In the genomic region with DNA sequence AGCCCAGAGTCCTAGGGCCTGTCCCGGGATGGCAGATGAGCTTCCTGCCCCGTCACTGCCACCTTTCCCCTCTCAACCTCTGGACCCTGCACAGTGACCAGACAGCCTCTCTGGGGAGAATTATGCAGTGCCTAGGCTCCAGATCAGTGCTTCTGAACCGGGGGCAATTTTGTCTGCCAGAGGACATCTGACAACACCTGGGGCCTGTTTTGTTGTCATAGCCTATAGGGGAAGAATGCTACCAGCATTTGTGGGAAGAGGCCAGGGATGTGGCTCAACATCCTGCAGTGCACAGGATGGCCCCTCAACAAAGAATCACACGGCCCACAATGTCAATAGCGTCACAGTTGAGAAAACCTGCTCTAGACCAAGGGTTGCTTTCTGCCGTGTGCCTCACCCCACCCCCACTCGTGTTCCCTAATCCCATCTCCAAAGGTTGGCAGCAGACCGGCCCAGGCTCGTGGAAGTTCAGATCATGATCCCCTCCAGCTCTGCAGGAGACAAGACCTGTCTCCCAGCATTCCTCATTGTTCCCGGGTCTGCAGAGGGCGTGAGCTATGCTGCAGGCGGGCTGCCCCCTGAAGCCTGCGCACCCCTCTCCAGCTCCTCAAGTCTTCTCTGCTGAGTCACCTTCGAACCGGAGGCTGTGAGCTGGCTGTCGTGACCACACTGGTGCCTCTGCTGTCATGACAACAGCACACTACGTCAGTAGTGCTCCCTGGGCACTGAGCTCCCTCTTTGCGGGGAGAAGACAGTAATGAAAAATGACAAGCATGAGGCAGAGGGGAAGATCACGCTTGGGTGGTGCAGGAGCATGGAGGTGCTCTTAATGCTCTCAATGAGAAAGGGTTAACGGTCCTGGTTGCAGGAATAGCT, we compare ENCODE assay signal across 1 cellular context.
TF ChIP-seq lines count a peak whose summit lies in the region.

No MANE protein-coding gene starts in this region.

TF ChIP-seq in HEK293, 187 proteins besides CTCF, POLR2A, EP300 and RAD21 (continued from another document and continues in another):
- TF ChIP-seq, protein P1, sequence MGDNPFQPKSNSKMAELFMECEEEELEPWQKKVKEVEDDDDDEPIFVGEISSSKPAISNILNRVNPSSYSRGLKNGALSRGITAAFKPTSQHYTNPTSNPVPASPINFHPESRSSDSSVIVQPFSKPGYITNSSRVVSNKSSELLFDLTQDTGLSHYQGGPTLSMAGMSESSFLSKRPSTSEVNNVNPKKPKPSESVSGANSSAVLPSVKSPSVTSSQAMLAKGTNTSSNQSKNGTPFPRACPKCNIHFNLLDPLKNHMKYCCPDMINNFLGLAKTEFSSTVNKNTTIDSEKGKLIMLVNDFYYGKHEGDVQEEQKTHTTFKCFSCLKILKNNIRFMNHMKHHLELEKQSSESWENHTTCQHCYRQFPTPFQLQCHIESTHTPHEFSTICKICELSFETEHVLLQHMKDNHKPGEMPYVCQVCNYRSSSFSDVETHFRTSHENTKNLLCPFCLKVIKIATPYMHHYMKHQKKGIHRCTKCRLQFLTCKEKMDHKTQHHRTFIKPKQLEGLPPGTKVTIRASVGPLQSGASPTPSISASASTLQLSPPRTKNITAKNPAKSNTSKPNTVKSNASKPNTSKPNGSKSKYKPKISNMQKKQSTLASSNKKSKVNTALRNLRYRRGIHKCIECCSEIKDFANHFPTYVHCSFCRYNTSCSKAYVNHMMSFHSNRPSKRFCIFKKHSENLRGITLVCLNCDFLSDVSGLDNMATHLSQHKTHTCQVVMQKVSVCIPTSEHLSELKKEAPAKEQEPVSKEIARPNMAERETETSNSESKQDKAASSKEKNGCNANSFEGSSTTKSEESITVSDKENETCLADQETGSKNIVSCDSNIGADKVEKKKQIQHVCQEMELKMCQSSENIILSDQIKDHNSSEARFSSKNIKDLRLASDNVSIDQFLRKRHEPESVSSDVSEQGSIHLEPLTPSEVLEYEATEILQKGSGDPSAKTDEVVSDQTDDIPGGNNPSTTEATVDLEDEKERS (tag by site-specific recombination; IDR thresholded peaks at IDR 0.05): no peak
- TF ChIP-seq ZNF132 (tag by site-specific recombination; IDR thresholded peaks at IDR 0.05; ENCODE audit: borderline replicate concordance) (no peak), ZNF830 (tag by site-specific recombination; IDR thresholded peaks at IDR 0.05; ENCODE audit: low read depth) (no peak), ZNF747 (tag by site-specific recombination; IDR thresholded peaks at IDR 0.05) (no peak), YY1 (tag by site-specific recombination; IDR thresholded peaks at IDR 0.05) (no peak), ZNF354C (tag by site-specific recombination; IDR thresholded peaks at IDR 0.05; ENCODE audit: borderline replicate concordance, low read depth) (no peak), KLF16 (tag by site-specific recombination; IDR thresholded peaks at IDR 0.05) (no peak), ZNF121 (tag by site-specific recombination; IDR thresholded peaks at IDR 0.05) (no peak), ZNF341 (tag by site-specific recombination; IDR thresholded peaks at IDR 0.05; ENCODE audit: low read depth) (no peak), ZNF624 (tag by site-specific recombination; IDR thresholded peaks at IDR 0.05) (no peak), KLF7 (tag by site-specific recombination; IDR thresholded peaks at IDR 0.05; ENCODE audit: borderline replicate concordance) (no peak), MZF1 (tag by site-specific recombination; IDR thresholded peaks at IDR 0.05; ENCODE audit: borderline replicate concordance) (peak; percentile 67; the same call in 1 of the 2 replicates), ZNF391 (tag by site-specific recombination; IDR thresholded peaks at IDR 0.05; ENCODE audit: borderline replicate concordance, low read depth) (no peak), ZNF140 (tag by site-specific recombination; IDR thresholded peaks at IDR 0.05) (no peak)
- TF ChIP-seq, protein P2, sequence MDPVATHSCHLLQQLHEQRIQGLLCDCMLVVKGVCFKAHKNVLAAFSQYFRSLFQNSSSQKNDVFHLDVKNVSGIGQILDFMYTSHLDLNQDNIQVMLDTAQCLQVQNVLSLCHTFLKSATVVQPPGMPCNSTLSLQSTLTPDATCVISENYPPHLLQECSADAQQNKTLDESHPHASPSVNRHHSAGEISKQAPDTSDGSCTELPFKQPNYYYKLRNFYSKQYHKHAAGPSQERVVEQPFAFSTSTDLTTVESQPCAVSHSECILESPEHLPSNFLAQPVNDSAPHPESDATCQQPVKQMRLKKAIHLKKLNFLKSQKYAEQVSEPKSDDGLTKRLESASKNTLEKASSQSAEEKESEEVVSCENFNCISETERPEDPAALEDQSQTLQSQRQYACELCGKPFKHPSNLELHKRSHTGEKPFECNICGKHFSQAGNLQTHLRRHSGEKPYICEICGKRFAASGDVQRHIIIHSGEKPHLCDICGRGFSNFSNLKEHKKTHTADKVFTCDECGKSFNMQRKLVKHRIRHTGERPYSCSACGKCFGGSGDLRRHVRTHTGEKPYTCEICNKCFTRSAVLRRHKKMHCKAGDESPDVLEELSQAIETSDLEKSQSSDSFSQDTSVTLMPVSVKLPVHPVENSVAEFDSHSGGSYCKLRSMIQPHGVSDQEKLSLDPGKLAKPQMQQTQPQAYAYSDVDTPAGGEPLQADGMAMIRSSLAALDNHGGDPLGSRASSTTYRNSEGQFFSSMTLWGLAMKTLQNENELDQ (tag by site-specific recombination; IDR thresholded peaks at IDR 0.05; ENCODE audit: low read depth): no peak
- TF ChIP-seq, protein P3, sequence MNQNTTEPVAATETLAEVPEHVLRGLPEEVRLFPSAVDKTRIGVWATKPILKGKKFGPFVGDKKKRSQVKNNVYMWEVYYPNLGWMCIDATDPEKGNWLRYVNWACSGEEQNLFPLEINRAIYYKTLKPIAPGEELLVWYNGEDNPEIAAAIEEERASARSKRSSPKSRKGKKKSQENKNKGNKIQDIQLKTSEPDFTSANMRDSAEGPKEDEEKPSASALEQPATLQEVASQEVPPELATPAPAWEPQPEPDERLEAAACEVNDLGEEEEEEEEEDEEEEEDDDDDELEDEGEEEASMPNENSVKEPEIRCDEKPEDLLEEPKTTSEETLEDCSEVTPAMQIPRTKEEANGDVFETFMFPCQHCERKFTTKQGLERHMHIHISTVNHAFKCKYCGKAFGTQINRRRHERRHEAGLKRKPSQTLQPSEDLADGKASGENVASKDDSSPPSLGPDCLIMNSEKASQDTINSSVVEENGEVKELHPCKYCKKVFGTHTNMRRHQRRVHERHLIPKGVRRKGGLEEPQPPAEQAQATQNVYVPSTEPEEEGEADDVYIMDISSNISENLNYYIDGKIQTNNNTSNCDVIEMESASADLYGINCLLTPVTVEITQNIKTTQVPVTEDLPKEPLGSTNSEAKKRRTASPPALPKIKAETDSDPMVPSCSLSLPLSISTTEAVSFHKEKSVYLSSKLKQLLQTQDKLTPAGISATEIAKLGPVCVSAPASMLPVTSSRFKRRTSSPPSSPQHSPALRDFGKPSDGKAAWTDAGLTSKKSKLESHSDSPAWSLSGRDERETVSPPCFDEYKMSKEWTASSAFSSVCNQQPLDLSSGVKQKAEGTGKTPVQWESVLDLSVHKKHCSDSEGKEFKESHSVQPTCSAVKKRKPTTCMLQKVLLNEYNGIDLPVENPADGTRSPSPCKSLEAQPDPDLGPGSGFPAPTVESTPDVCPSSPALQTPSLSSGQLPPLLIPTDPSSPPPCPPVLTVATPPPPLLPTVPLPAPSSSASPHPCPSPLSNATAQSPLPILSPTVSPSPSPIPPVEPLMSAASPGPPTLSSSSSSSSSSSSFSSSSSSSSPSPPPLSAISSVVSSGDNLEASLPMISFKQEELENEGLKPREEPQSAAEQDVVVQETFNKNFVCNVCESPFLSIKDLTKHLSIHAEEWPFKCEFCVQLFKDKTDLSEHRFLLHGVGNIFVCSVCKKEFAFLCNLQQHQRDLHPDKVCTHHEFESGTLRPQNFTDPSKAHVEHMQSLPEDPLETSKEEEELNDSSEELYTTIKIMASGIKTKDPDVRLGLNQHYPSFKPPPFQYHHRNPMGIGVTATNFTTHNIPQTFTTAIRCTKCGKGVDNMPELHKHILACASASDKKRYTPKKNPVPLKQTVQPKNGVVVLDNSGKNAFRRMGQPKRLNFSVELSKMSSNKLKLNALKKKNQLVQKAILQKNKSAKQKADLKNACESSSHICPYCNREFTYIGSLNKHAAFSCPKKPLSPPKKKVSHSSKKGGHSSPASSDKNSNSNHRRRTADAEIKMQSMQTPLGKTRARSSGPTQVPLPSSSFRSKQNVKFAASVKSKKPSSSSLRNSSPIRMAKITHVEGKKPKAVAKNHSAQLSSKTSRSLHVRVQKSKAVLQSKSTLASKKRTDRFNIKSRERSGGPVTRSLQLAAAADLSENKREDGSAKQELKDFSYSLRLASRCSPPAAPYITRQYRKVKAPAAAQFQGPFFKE (tag by site-specific recombination; IDR thresholded peaks at IDR 0.05; ENCODE audit: borderline replicate concordance): no peak
- TF ChIP-seq, protein P4, sequence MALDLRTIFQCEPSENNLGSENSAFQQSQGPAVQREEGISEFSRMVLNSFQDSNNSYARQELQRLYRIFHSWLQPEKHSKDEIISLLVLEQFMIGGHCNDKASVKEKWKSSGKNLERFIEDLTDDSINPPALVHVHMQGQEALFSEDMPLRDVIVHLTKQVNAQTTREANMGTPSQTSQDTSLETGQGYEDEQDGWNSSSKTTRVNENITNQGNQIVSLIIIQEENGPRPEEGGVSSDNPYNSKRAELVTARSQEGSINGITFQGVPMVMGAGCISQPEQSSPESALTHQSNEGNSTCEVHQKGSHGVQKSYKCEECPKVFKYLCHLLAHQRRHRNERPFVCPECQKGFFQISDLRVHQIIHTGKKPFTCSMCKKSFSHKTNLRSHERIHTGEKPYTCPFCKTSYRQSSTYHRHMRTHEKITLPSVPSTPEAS (tag by site-specific recombination; IDR thresholded peaks at IDR 0.05): no peak
- TF ChIP-seq, protein P5, sequence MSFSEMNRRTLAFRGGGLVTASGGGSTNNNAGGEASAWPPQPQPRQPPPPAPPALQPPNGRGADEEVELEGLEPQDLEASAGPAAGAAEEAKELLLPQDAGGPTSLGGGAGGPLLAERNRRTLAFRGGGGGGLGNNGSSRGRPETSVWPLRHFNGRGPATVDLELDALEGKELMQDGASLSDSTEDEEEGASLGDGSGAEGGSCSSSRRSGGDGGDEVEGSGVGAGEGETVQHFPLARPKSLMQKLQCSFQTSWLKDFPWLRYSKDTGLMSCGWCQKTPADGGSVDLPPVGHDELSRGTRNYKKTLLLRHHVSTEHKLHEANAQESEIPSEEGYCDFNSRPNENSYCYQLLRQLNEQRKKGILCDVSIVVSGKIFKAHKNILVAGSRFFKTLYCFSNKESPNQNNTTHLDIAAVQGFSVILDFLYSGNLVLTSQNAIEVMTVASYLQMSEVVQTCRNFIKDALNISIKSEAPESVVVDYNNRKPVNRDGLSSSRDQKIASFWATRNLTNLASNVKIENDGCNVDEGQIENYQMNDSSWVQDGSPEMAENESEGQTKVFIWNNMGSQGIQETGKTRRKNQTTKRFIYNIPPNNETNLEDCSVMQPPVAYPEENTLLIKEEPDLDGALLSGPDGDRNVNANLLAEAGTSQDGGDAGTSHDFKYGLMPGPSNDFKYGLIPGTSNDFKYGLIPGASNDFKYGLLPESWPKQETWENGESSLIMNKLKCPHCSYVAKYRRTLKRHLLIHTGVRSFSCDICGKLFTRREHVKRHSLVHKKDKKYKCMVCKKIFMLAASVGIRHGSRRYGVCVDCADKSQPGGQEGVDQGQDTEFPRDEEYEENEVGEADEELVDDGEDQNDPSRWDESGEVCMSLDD (tag by site-specific recombination; IDR thresholded peaks at IDR 0.05): peak; percentile 66
- TF ChIP-seq, protein P6, sequence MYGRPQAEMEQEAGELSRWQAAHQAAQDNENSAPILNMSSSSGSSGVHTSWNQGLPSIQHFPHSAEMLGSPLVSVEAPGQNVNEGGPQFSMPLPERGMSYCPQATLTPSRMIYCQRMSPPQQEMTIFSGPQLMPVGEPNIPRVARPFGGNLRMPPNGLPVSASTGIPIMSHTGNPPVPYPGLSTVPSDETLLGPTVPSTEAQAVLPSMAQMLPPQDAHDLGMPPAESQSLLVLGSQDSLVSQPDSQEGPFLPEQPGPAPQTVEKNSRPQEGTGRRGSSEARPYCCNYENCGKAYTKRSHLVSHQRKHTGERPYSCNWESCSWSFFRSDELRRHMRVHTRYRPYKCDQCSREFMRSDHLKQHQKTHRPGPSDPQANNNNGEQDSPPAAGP (tag by site-specific recombination; IDR thresholded peaks at IDR 0.05): peak; percentile 66; the same call in 1 of the 2 replicates
- TF ChIP-seq, protein P7, sequence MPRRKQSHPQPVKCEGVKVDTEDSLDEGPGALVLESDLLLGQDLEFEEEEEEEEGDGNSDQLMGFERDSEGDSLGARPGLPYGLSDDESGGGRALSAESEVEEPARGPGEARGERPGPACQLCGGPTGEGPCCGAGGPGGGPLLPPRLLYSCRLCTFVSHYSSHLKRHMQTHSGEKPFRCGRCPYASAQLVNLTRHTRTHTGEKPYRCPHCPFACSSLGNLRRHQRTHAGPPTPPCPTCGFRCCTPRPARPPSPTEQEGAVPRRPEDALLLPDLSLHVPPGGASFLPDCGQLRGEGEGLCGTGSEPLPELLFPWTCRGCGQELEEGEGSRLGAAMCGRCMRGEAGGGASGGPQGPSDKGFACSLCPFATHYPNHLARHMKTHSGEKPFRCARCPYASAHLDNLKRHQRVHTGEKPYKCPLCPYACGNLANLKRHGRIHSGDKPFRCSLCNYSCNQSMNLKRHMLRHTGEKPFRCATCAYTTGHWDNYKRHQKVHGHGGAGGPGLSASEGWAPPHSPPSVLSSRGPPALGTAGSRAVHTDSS (tag by site-specific recombination; IDR thresholded peaks at IDR 0.05): no peak
- TF ChIP-seq, protein P8, sequence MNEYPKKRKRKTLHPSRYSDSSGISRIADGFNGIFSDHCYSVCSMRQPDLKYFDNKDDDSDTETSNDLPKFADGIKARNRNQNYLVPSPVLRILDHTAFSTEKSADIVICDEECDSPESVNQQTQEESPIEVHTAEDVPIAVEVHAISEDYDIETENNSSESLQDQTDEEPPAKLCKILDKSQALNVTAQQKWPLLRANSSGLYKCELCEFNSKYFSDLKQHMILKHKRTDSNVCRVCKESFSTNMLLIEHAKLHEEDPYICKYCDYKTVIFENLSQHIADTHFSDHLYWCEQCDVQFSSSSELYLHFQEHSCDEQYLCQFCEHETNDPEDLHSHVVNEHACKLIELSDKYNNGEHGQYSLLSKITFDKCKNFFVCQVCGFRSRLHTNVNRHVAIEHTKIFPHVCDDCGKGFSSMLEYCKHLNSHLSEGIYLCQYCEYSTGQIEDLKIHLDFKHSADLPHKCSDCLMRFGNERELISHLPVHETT (tag by site-specific recombination; IDR thresholded peaks at IDR 0.05): peak; percentile 69; the same call in 1 of the 2 replicates
- TF ChIP-seq, protein P9, sequence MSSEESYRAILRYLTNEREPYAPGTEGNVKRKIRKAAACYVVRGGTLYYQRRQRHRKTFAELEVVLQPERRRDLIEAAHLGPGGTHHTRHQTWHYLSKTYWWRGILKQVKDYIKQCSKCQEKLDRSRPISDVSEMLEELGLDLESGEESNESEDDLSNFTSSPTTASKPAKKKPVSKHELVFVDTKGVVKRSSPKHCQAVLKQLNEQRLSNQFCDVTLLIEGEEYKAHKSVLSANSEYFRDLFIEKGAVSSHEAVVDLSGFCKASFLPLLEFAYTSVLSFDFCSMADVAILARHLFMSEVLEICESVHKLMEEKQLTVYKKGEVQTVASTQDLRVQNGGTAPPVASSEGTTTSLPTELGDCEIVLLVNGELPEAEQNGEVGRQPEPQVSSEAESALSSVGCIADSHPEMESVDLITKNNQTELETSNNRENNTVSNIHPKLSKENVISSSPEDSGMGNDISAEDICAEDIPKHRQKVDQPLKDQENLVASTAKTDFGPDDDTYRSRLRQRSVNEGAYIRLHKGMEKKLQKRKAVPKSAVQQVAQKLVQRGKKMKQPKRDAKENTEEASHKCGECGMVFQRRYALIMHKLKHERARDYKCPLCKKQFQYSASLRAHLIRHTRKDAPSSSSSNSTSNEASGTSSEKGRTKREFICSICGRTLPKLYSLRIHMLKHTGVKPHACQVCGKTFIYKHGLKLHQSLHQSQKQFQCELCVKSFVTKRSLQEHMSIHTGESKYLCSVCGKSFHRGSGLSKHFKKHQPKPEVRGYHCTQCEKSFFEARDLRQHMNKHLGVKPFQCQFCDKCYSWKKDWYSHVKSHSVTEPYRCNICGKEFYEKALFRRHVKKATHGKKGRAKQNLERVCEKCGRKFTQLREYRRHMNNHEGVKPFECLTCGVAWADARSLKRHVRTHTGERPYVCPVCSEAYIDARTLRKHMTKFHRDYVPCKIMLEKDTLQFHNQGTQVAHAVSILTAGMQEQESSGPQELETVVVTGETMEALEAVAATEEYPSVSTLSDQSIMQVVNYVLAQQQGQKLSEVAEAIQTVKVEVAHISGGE (tag by site-specific recombination; conservative IDR thresholded peaks at IDR 0.05; ENCODE audit: low read depth): no peak
